2 cellular contexts compared by ENCODE assay signal in the genomic region with DNA sequence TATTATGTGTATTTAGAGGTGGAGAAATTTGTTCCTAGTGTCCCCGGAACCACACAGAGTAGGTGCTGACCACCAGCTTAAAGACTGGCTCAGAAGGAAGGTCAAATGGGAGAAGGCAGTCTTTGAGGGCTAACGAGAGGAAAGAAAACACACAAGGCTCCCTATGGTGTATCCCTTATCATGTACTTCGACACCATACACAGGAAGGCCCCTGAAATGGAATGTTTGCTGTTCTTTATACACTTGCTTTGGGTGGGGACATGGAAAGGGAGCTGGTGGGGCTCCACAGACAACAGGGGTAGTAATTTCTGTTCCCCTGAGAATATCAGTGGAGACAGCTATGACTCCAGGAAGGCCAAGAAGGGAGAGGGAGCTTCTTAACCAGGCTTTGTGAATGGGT.
TF ChIP-seq lines count a peak whose summit lies in the region.

No MANE protein-coding gene starts in this region.

TF ChIP-seq in IMR-90, 13 proteins besides CTCF, POLR2A, EP300 and RAD21:
- TF ChIP-seq RCOR1 (IDR thresholded peaks at IDR 0.05; ENCODE audit: insufficient replicate concordance, low read length): no peak
- no peak for TF ChIP-seq CEBPB (IDR thresholded peaks at IDR 0.05; ENCODE audit: low read depth, low read length)
- no peak for TF ChIP-seq NFE2L2 (IDR thresholded peaks at IDR 0.05; ENCODE audit: low read depth, low read length)
- TF ChIP-seq BHLHE40 (IDR thresholded peaks at IDR 0.05; ENCODE audit: low read depth, low read length): no peak
- TF ChIP-seq FOS (IDR thresholded peaks at IDR 0.05; ENCODE audit: low read depth, low read length): no peak
- no peak for TF ChIP-seq USF2 (IDR thresholded peaks at IDR 0.05; ENCODE audit: low read depth, low read length)
- no peak for TF ChIP-seq RFX5 (IDR thresholded peaks at IDR 0.05; ENCODE audit: low read depth, low read length)
- no peak for TF ChIP-seq MAZ (IDR thresholded peaks at IDR 0.05; ENCODE audit: borderline replicate concordance, low read depth, low read length)

TF ChIP-seq in GM23338, 12 proteins besides CTCF, POLR2A, EP300 and RAD21:
- TF ChIP-seq ZNF114 (CRISPR knock-in tag; IDR thresholded peaks at IDR 0.05) (no peak), STAT1 (IDR thresholded peaks at IDR 0.05; ENCODE audit: unreplicated experiment) (no peak)
